Comparison of ENCODE assay signal across 18 cellular contexts in genomic region chr9:136776947-136777346, GRCh38. TPM values are rescaled to one million over a fixed set of nuclear protein-coding genes. Genes with fewer than 3 reads are reported as not detected.
"Had no signal": no experiment of that assay in that cellular context is flagged by ENCODE, and none has a peak within 500 bp of the region (broad histone marks: within the 10 kb centered on the region; RNA-seq: fewer than 3 reads in every experiment).

No MANE protein-coding gene starts in this region.

- H3K4me2 ChIP-seq: smooth muscle cell had no signal

- H3K36me3 ChIP-seq: heart left ventricle had no signal

- DNase-seq: activated naive CD8-positive, alpha-beta T cell treated with anti-CD3 and anti-CD28 coated beads, Interleukin-2, amount 10 ng/mL, durations not matched to agents 7 days and 5 days; effector CD8-positive, alpha-beta T cell; heart left ventricle; naive B cell; nucleus accumbens; right cardiac atrium; stimulated activated CD4-positive, alpha-beta T cell treated with anti-CD3 and anti-CD28 coated beads, Interleukin-4, amount 100 ng/mL, for 4 hours; stimulated activated CD8-positive, alpha-beta memory T cell treated with anti-CD3 and anti-CD28 coated beads, Interleukin-4, amount 100 ng/mL, for 48 hours; stimulated activated naive CD4-positive, alpha-beta T cell treated with Interleukin-2 at 50 U/mL for 16 hours; substantia nigra; trophoblast cell had no signal

- H3K27me3 ChIP-seq: heart left ventricle had no signal

- H3K27ac Mint-ChIP-seq: activated naive CD8-positive, alpha-beta T cell treated with anti-CD3 and anti-CD28 coated beads, Interleukin-2, amount 10 ng/mL, durations not matched to agents 7 days and 5 days; activated T-helper 1 cell treated with anti-CD3 and anti-CD28 coated beads, Interleukin-12 subunit alpha, Interleukin-12 subunit beta, Interleukin-2, Interleukin-4 antibody, amounts not matched to agents 30 ng/mL and 10 ng/mL and 1 ng/mL, durations not matched to agents 14 hours and 24 hours and 36 hours; mesothelial cell of epicardium; naive B cell; T-helper 2 cell treated with Interferon-gamma antibody and Interleukin-4, amounts not matched to agents 5 μg/mL and 100 μg/mL, for 36 hours had no signal

- H3K36me3 Mint-ChIP-seq: mesothelial cell of epicardium had no signal

- H3K4me3 ChIP-seq: heart left ventricle, lung, smooth muscle cell had no signal

- ATAC-seq: right cardiac atrium had no signal

- FAIRE-seq: frontal cortex had no signal

- H3K4me3 Mint-ChIP-seq: activated naive CD8-positive, alpha-beta T cell treated with anti-CD3 and anti-CD28 coated beads, Interleukin-2, amount 10 ng/mL, durations not matched to agents 7 days and 5 days; activated T-helper 1 cell treated with anti-CD3 and anti-CD28 coated beads, Interleukin-12 subunit alpha, Interleukin-12 subunit beta, Interleukin-2, Interleukin-4 antibody, amounts not matched to agents 30 ng/mL and 10 ng/mL and 1 ng/mL, durations not matched to agents 14 hours and 24 hours and 36 hours; mesothelial cell of epicardium; naive B cell; T-helper 2 cell treated with Interferon-gamma antibody and Interleukin-4, amounts not matched to agents 5 μg/mL and 100 μg/mL, for 36 hours had no signal

- H3K4me1 ChIP-seq: heart left ventricle had no signal

- H3K27ac ChIP-seq: heart left ventricle had no signal

RNA-seq across cellular contexts. Expression of gene LCN15, which starts 12.6 kb away (rescaled TPM):
- total RNA-seq: activated CD8-positive, alpha-beta memory T cell treated with anti-CD3 and anti-CD28 coated beads for 36 hours; activated naive CD8-positive, alpha-beta T cell treated with anti-CD3 and anti-CD28 coated beads, Interleukin-2, amount 10 ng/mL, durations not matched to agents 7 days and 5 days; activated T-helper 1 cell treated with anti-CD3 and anti-CD28 coated beads, Interleukin-12 subunit alpha, Interleukin-12 subunit beta, Interleukin-2, Interleukin-4 antibody, amounts not matched to agents 30 ng/mL and 10 ng/mL and 1 ng/mL, durations not matched to agents 14 hours and 24 hours and 36 hours; frontal cortex; lung; smooth muscle cell had no signal
- polyA plus RNA-seq: smooth muscle cell had no signal

RNA-seq across cellular contexts. Expression of gene LCN8, which starts 18.9 kb away (rescaled TPM):
- total RNA-seq: activated CD8-positive, alpha-beta memory T cell treated with anti-CD3 and anti-CD28 coated beads for 36 hours; activated naive CD8-positive, alpha-beta T cell treated with anti-CD3 and anti-CD28 coated beads, Interleukin-2, amount 10 ng/mL, durations not matched to agents 7 days and 5 days; activated T-helper 1 cell treated with anti-CD3 and anti-CD28 coated beads, Interleukin-12 subunit alpha, Interleukin-12 subunit beta, Interleukin-2, Interleukin-4 antibody, amounts not matched to agents 30 ng/mL and 10 ng/mL and 1 ng/mL, durations not matched to agents 14 hours and 24 hours and 36 hours; frontal cortex; heart left ventricle; mesothelial cell of epicardium; right cardiac atrium; smooth muscle cell had no signal
- polyA plus RNA-seq: heart left ventricle, lung, right cardiac atrium, smooth muscle cell had no signal

RNA-seq across cellular contexts. Expression of gene LCN6, which starts 28.6 kb away (rescaled TPM):
- total RNA-seq: activated CD8-positive, alpha-beta memory T cell treated with anti-CD3 and anti-CD28 coated beads for 36 hours; activated naive CD8-positive, alpha-beta T cell treated with anti-CD3 and anti-CD28 coated beads, Interleukin-2, amount 10 ng/mL, durations not matched to agents 7 days and 5 days; activated T-helper 1 cell treated with anti-CD3 and anti-CD28 coated beads, Interleukin-12 subunit alpha, Interleukin-12 subunit beta, Interleukin-2, Interleukin-4 antibody, amounts not matched to agents 30 ng/mL and 10 ng/mL and 1 ng/mL, durations not matched to agents 14 hours and 24 hours and 36 hours; frontal cortex; mesothelial cell of epicardium; smooth muscle cell had no signal
- polyA plus RNA-seq: smooth muscle cell had no signal
